21 cellular contexts compared by ENCODE assay signal in genomic region chr1:233079586-233079985, GRCh38.
DNase-seq lines count a peak whose midpoint lies in the region; ATAC-seq and TF ChIP-seq lines count a peak whose summit lies in the region.
"Had no signal": no experiment of that assay in that cellular context is flagged by ENCODE, and none has a peak within 500 bp of the region (broad histone marks: within the 10 kb centered on the region; RNA-seq: fewer than 3 reads in every experiment).

No MANE protein-coding gene starts in this region.

- H3K36me3 ChIP-seq in IMR-90 (ENCODE audit: control insufficient read depth, insufficient read depth, low read length) (no peaks in the 10 kb centered on the region), mesenchymal stem cell (ENCODE audit: control insufficient read depth in 1 of 2, insufficient read depth in 2 of 2, low read depth in 1 of 2, low read length in 2 of 2) (peaks cover 3 to 32% of the 10 kb centered on the region in 2 experiments)
- H3K36me3 ChIP-seq: BLaER1, HAP-1 had no signal

- dilution Hi-C loops in IMR-90 (cut with HindIII; ENCODE audit: low sequenced_read_pairs, unreplicated experiment): no loop called here

- no peak overlapping the region for H3K56ac ChIP-seq in IMR-90 (ENCODE audit: extremely low read depth, insufficient read depth, low read length)

- H3K23ac ChIP-seq in IMR-90 (ENCODE audit: low read depth, low read length) (no peak overlapping the region), mesenchymal stem cell (ENCODE audit: low read length in 2 of 2) (no peak overlapping the region)

- peaks cover 5% of the 10 kb centered on the region for H3K9me3 Mint-ChIP-seq in glutamatergic neuron (ENCODE audit: unreplicated experiment)
- peaks cover 6% of the 10 kb centered on the region for H3K9me3 Mint-ChIP-seq in activated CD4-positive, alpha-beta memory T cell treated with anti-CD3 and anti-CD28 coated beads for 36 hours
- H3K9me3 Mint-ChIP-seq: CD8-positive, alpha-beta T cell; HFFc6 had no signal

- H4K8ac ChIP-seq in IMR-90 (ENCODE audit: low read depth in 2 of 2, low read length in 2 of 2): no peak overlapping the region
- H4K8ac ChIP-seq in mesenchymal stem cell (ENCODE audit: low read length): no peak overlapping the region

- no peak overlapping the region for H2BK5ac ChIP-seq in IMR-90 (ENCODE audit: low read depth, low read length, poor library complexity, severe bottlenecking)
- H2BK5ac ChIP-seq in mesenchymal stem cell (ENCODE audit: low read depth, low read length, poor library complexity, severe bottlenecking): no peak overlapping the region

- H2AK9ac ChIP-seq in IMR-90 (replicated peaks; ENCODE audit: low read depth, low read length, poor library complexity): no peak overlapping the region

- H2BK12ac ChIP-seq in mesenchymal stem cell (ENCODE audit: low read length in 2 of 2): peak overlapping the region in 1 of 2 experiments; percentile 96

- no CpG with 5 or more reads among the region's 4 CpGs for WGBS in IMR-90 (ENCODE audit: extremely low coverage in 2 of 2, insufficient read length in 1 of 2), 2 experiments
- WGBS in mesenchymal stem cell: 97% methylated on average over 4 of the region's 4 CpGs

- H4K20me1 ChIP-seq in IMR-90 (ENCODE audit: insufficient read depth, low read length): no peaks in the 10 kb centered on the region
- H4K20me1 ChIP-seq: BLaER1 had no signal

- no peak overlapping the region for H3K4me3 ChIP-seq in IMR-90 (ENCODE audit: insufficient read depth, low read depth, low read length)
- H3K4me3 ChIP-seq in mesenchymal stem cell (ENCODE audit: insufficient read depth in 1 of 2, low read depth in 1 of 2, low read length in 2 of 2): no peak overlapping the region
- H3K4me3 ChIP-seq: BLaER1, GM12878, HAP-1 had no signal

- H3K9me3 ChIP-seq in IMR-90 (ENCODE audit: control insufficient read depth, insufficient read depth, low read length) (no peaks in the 10 kb centered on the region), mesenchymal stem cell (ENCODE audit: control insufficient read depth, low read length) (no peaks in the 10 kb centered on the region)
- H3K9me3 ChIP-seq: BLaER1, Caco-2, HAP-1 had no signal

- no peak for ATAC-seq in IMR-90 (ENCODE audit: low read depth)
- no peak for ATAC-seq in Right ventricle myocardium inferior
- no peak for ATAC-seq in left cardiac atrium
- ATAC-seq: CD8-positive, alpha-beta T cell; GM12878 had no signal

- no peak overlapping the region for H2BK15ac ChIP-seq in IMR-90 (ENCODE audit: low read depth, low read length)
- H2BK15ac ChIP-seq in mesenchymal stem cell (ENCODE audit: low read depth, poor library complexity, severe bottlenecking): no peak overlapping the region

- DNase-seq in ELF-1 (ENCODE audit: low read depth, low spot score): peak; percentile 28
- no peak for DNase-seq in IMR-90
- no peak for DNase-seq in glutamatergic neuron
- no peak for DNase-seq in mesenchymal stem cell
- DNase-seq in activated CD4-positive, alpha-beta memory T cell treated with anti-CD3 and anti-CD28 coated beads for 36 hours: no peak
- DNase-seq in Right ventricle myocardium inferior (ENCODE audit: missing footprints): no peak
- no peak for DNase-seq in left cardiac atrium
- DNase-seq in foreskin melanocyte: no peak
- DNase-seq: Caco-2; CD4-positive, CD25-positive, alpha-beta regulatory T cell; CD8-positive, alpha-beta T cell; DMS153; DND-41; GDM1; HFFc6 had no signal

- CTCF ChIA-PET in IMR-90 (lab: Yijun Ruan, JAX): interaction anchor here (0.5 to 0.6 kb wide), 2 partner anchors 58 to 90 kb away, joined by 3 to 5 read pairs; no protein-coding TSS in a partner anchor
- CTCF ChIA-PET in activated CD4-positive, alpha-beta memory T cell treated with anti-CD3 and anti-CD28 coated beads for 36 hours (lab: Charles Lee): no interaction called here

- H3K36me3 Mint-ChIP-seq in glutamatergic neuron (ENCODE audit: unreplicated experiment): no peaks in the 10 kb centered on the region
- peaks cover 26% of the 10 kb centered on the region for H3K36me3 Mint-ChIP-seq in activated CD4-positive, alpha-beta memory T cell treated with anti-CD3 and anti-CD28 coated beads for 36 hours

- TF ChIP-seq POLR2A in IMR-90 (IDR thresholded peaks at IDR 0.05; ENCODE audit: low read depth, low read length): no peak

- no peak overlapping the region for H3K9ac ChIP-seq in IMR-90 (ENCODE audit: low read depth, low read length)
- no peak overlapping the region for H3K9ac ChIP-seq in mesenchymal stem cell (ENCODE audit: low read length)
- H3K9ac ChIP-seq: BLaER1 had no signal

- no peak overlapping the region for H3K4me3 Mint-ChIP-seq in glutamatergic neuron (ENCODE audit: unreplicated experiment)
- H3K4me3 Mint-ChIP-seq in activated CD4-positive, alpha-beta memory T cell treated with anti-CD3 and anti-CD28 coated beads for 36 hours: no peak overlapping the region
- H3K4me3 Mint-ChIP-seq: B cell; CD4-positive, CD25-positive, alpha-beta regulatory T cell; CD8-positive, alpha-beta T cell; HFFc6 had no signal

- H3K27me3 ChIP-seq in IMR-90 (ENCODE audit: control insufficient read depth, insufficient read depth, low read length) (peaks cover 6% of the 10 kb centered on the region), mesenchymal stem cell (ENCODE audit: control insufficient read depth in 1 of 2, insufficient read depth in 1 of 2, low read length in 2 of 2) (peaks cover 0 to 4% of the 10 kb centered on the region in 2 experiments)
- H3K27me3 ChIP-seq: BLaER1 had no signal

- H3K14ac ChIP-seq in IMR-90 (replicated peaks; ENCODE audit: low read depth, low read length): no peak overlapping the region
- no peak overlapping the region for H3K14ac ChIP-seq in mesenchymal stem cell (ENCODE audit: low read length in 2 of 2)

- no peak overlapping the region for H2AFZ ChIP-seq in IMR-90 (replicated peaks; ENCODE audit: low read length, poor library complexity)
- H2AFZ ChIP-seq in mesenchymal stem cell (ENCODE audit: low read depth, low read length): no peak overlapping the region

- H3K27me3 Mint-ChIP-seq in glutamatergic neuron (ENCODE audit: unreplicated experiment): peaks cover 2% of the 10 kb centered on the region
- H3K27me3 Mint-ChIP-seq in activated CD4-positive, alpha-beta memory T cell treated with anti-CD3 and anti-CD28 coated beads for 36 hours: no peaks in the 10 kb centered on the region
- H3K27me3 Mint-ChIP-seq: B cell; CD4-positive, CD25-positive, alpha-beta regulatory T cell had no signal

- H4K5ac ChIP-seq in IMR-90 (ENCODE audit: low read depth, low read length): no peak overlapping the region

- H3K4ac ChIP-seq in IMR-90 (ENCODE audit: low read depth, low read length): 0 out of 2 replicates have a peak overlapping the region, but pooled peaks have one; percentile 4
- no peak overlapping the region for H3K4ac ChIP-seq in mesenchymal stem cell (ENCODE audit: low read depth in 1 of 2, low read length in 2 of 2)

- intact Hi-C loops in IMR-90 (cut with micrococcal nuclease): no loop called here
- intact Hi-C loops in activated CD4-positive, alpha-beta memory T cell treated with anti-CD3 and anti-CD28 coated beads for 36 hours (cut with micrococcal nuclease): no loop called here
- intact Hi-C loops in Right ventricle myocardium inferior (cut with DNase I): no loop called here
- intact Hi-C loops in left cardiac atrium (cut with DNase I): no loop called here

- H3K4me1 Mint-ChIP-seq in glutamatergic neuron (ENCODE audit: low read depth, unreplicated experiment): peaks cover 31% of the 10 kb centered on the region
- no peaks in the 10 kb centered on the region for H3K4me1 Mint-ChIP-seq in activated CD4-positive, alpha-beta memory T cell treated with anti-CD3 and anti-CD28 coated beads for 36 hours (ENCODE audit: low read depth)
- H3K4me1 Mint-ChIP-seq: CD4-positive, CD25-positive, alpha-beta regulatory T cell had no signal

- POLR2A ChIA-PET in IMR-90 (lab: Charles Lee; ENCODE audit: unreplicated experiment): no interaction called here
- POLR2A ChIA-PET in activated CD4-positive, alpha-beta memory T cell treated with anti-CD3 and anti-CD28 coated beads for 36 hours (lab: Charles Lee): no interaction called here

- H2AK5ac ChIP-seq in IMR-90 (ENCODE audit: low read depth, low read length) (peak overlapping the region; percentile 22; the same call in 1 of the 2 replicates), mesenchymal stem cell (ENCODE audit: low read length, severe bottlenecking) (peak overlapping the region; percentile 94)

- H3K9me1 ChIP-seq in IMR-90 (ENCODE audit: insufficient read depth, low read length): 0 out of 2 replicates have a peak, but pooled peaks cover 3% of the 10 kb centered on the region

- H2BK20ac ChIP-seq in IMR-90 (ENCODE audit: low read depth, low read length): no peak overlapping the region

- in situ Hi-C loops in IMR-90 (cut with MboI; ENCODE audit: low sequenced_read_pairs): loop anchor here (10.0 kb wide), 1 partner anchor 55 kb away; no protein-coding TSS in a partner anchor

- H3K4me2 ChIP-seq in IMR-90 (ENCODE audit: low read depth, low read length) (no peak overlapping the region), mesenchymal stem cell (ENCODE audit: low read length, poor library complexity, severe bottlenecking) (no peak overlapping the region)
- H3K4me2 ChIP-seq: BLaER1 had no signal

- H3K79me1 ChIP-seq in IMR-90 (ENCODE audit: low read depth in 1 of 2, low read length in 2 of 2) (no peaks in the 10 kb centered on the region), mesenchymal stem cell (replicated peaks; ENCODE audit: low read length, poor library complexity, severe bottlenecking) (peaks cover 1% of the 10 kb centered on the region)

- TF ChIP-seq RAD21 in IMR-90 (IDR thresholded peaks at IDR 0.05; ENCODE audit: low read length): no peak

- H3K27ac ChIP-seq in IMR-90 (ENCODE audit: insufficient read depth, low read length): no peak overlapping the region
- no peak overlapping the region for H3K27ac ChIP-seq in mesenchymal stem cell (ENCODE audit: low read length, poor library complexity, severe bottlenecking)
- H3K27ac ChIP-seq: 22Rv1, BLaER1, C4-2B had no signal

- H2BK120ac ChIP-seq in IMR-90 (ENCODE audit: low read depth, low read length) (no peak overlapping the region), mesenchymal stem cell (ENCODE audit: low read depth, low read length) (no peak overlapping the region)

- H3K4me1 ChIP-seq in IMR-90 (ENCODE audit: control insufficient read depth, insufficient read depth, low read length): peaks cover 11% of the 10 kb centered on the region
- H3K4me1 ChIP-seq in mesenchymal stem cell (ENCODE audit: control insufficient read depth, insufficient read depth, low read depth, low read length): peaks cover 7% of the 10 kb centered on the region
- H3K4me1 ChIP-seq: Caco-2, HAP-1 had no signal

- H3K18ac ChIP-seq in IMR-90 (ENCODE audit: low read depth, low read length): peak overlapping the region; percentile 69; the same call in 1 of the 2 replicates
- peak overlapping the region in 1 of 2 experiments; percentile 14 for H3K18ac ChIP-seq in mesenchymal stem cell (ENCODE audit: low read depth in 1 of 2, low read length in 2 of 2)

- no TSS peak for BruUV-seq in IMR-90 (replicated peaks; lab: Mats Ljungman, UMichigan)

- H3K27ac Mint-ChIP-seq in glutamatergic neuron (ENCODE audit: unreplicated experiment): peak overlapping the region; percentile 77
- H3K27ac Mint-ChIP-seq in activated CD4-positive, alpha-beta memory T cell treated with anti-CD3 and anti-CD28 coated beads for 36 hours: no peak overlapping the region
- H3K27ac Mint-ChIP-seq: B cell; CD8-positive, alpha-beta T cell; HFFc6 had no signal

- H4K91ac ChIP-seq in IMR-90 (ENCODE audit: insufficient read depth, low read depth, low read length) (no peak overlapping the region), mesenchymal stem cell (ENCODE audit: low read length) (no peak overlapping the region)

- no peak for TF ChIP-seq CTCF in IMR-90 (conservative IDR thresholded peaks at IDR 0.05; ENCODE audit: low read depth, low read length)
- TF ChIP-seq CTCF in glutamatergic neuron (IDR thresholded peaks at IDR 0.05; ENCODE audit: partially characterized antibody, unreplicated experiment): no peak
